Comparison of ENCODE assay signal across 1 cellular context in genomic region chr3:97823503-97824004, GRCh38.
TF ChIP-seq lines count a peak whose summit lies in the region.

No MANE protein-coding gene starts in this region.

TF ChIP-seq in GM12878, 131 proteins besides CTCF, POLR2A, EP300 and RAD21:
- TF ChIP-seq NFXL1 (IDR thresholded peaks at IDR 0.05; ENCODE audit: borderline replicate concordance), result no peak
- no peak for TF ChIP-seq BACH1 (IDR thresholded peaks at IDR 0.05; ENCODE audit: borderline replicate concordance)
- TF ChIP-seq PAX8 (IDR thresholded peaks at IDR 0.05), result no peak
- no peak for TF ChIP-seq STAT1 (conservative IDR thresholded peaks at IDR 0.05)
- no peak for TF ChIP-seq TARDBP (IDR thresholded peaks at IDR 0.05; ENCODE audit: borderline replicate concordance)
- TF ChIP-seq, protein P1, sequence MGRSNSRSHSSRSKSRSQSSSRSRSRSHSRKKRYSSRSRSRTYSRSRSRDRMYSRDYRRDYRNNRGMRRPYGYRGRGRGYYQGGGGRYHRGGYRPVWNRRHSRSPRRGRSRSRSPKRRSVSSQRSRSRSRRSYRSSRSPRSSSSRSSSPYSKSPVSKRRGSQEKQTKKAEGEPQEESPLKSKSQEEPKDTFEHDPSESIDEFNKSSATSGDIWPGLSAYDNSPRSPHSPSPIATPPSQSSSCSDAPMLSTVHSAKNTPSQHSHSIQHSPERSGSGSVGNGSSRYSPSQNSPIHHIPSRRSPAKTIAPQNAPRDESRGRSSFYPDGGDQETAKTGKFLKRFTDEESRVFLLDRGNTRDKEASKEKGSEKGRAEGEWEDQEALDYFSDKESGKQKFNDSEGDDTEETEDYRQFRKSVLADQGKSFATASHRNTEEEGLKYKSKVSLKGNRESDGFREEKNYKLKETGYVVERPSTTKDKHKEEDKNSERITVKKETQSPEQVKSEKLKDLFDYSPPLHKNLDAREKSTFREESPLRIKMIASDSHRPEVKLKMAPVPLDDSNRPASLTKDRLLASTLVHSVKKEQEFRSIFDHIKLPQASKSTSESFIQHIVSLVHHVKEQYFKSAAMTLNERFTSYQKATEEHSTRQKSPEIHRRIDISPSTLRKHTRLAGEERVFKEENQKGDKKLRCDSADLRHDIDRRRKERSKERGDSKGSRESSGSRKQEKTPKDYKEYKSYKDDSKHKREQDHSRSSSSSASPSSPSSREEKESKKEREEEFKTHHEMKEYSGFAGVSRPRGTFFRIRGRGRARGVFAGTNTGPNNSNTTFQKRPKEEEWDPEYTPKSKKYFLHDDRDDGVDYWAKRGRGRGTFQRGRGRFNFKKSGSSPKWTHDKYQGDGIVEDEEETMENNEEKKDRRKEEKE (IDR thresholded peaks at IDR 0.05), result no peak
- no peak for TF ChIP-seq ZZZ3 (IDR thresholded peaks at IDR 0.05; ENCODE audit: control insufficient read depth, insufficient read length, low read depth)
- no peak for TF ChIP-seq SREBF1 (IDR thresholded peaks at IDR 0.05; ENCODE audit: low read length)
- no peak for TF ChIP-seq HDGF (IDR thresholded peaks at IDR 0.05)
- TF ChIP-seq STAT3 (IDR thresholded peaks at IDR 0.05; ENCODE audit: low read depth, low read length), result no peak
- TF ChIP-seq, protein P2, sequence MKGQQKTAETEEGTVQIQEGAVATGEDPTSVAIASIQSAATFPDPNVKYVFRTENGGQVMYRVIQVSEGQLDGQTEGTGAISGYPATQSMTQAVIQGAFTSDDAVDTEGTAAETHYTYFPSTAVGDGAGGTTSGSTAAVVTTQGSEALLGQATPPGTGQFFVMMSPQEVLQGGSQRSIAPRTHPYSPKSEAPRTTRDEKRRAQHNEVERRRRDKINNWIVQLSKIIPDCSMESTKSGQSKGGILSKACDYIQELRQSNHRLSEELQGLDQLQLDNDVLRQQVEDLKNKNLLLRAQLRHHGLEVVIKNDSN (IDR thresholded peaks at IDR 0.05; ENCODE audit: borderline replicate concordance, extremely low read length, insufficient read depth, low read depth, low read length), result no peak
- TF ChIP-seq CHD2 (IDR thresholded peaks at IDR 0.05; ENCODE audit: borderline replicate concordance, low read depth, low read length), result no peak
- TF ChIP-seq, protein P3, sequence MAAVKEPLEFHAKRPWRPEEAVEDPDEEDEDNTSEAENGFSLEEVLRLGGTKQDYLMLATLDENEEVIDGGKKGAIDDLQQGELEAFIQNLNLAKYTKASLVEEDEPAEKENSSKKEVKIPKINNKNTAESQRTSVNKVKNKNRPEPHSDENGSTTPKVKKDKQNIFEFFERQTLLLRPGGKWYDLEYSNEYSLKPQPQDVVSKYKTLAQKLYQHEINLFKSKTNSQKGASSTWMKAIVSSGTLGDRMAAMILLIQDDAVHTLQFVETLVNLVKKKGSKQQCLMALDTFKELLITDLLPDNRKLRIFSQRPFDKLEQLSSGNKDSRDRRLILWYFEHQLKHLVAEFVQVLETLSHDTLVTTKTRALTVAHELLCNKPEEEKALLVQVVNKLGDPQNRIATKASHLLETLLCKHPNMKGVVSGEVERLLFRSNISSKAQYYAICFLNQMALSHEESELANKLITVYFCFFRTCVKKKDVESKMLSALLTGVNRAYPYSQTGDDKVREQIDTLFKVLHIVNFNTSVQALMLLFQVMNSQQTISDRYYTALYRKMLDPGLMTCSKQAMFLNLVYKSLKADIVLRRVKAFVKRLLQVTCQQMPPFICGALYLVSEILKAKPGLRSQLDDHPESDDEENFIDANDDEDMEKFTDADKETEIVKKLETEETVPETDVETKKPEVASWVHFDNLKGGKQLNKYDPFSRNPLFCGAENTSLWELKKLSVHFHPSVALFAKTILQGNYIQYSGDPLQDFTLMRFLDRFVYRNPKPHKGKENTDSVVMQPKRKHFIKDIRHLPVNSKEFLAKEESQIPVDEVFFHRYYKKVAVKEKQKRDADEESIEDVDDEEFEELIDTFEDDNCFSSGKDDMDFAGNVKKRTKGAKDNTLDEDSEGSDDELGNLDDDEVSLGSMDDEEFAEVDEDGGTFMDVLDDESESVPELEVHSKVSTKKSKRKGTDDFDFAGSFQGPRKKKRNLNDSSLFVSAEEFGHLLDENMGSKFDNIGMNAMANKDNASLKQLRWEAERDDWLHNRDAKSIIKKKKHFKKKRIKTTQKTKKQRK (IDR thresholded peaks at IDR 0.05; ENCODE audit: low read depth, low read length), result no peak
